ENCODE assay signal across 9 cellular contexts in the genomic region with DNA sequence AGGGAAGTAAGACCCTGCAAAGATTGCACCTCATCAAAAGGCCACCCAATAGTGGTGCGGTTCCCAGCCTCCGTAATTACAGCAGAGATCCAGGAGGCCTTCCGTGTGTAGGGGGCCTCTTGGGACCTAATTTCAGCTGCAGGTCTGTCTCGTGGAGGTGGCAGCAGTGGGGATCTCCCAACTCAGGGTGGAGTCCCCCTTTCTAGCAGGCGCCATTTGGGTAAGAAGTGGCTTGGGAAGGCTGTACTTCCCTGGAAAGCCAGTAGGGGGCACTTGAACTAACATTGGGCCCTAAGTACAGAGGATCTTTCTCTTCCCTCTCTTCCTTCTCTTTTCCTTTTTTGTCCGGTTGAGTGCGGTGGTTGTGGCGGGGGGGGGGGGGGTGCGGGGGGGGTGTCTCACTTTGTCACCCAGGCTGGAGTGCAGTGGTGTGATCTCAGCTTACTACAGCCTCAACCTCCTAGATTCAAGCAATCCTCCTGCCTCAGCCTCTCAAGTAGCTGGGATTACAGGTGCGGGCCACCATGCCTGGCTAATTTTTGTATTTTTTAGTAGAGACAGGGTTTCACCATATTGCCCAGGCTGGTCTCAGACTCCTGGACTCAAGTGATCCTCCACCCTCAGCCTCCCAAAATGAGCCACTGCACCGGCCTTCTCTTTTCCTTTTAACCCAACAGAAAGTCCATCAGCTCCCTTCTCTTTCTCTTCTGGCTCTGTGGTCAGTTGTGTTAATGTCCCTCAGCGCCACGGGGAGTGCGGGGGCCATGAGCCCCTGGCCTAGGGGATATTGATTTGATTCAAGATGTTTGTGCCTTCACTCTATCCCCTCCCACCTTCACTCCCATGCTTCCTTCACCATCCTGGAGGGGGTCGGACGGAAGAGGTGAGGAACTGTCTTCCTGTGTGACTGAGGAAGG. TPM values are rescaled to one million over a fixed set of nuclear protein-coding genes. Genes with fewer than 3 reads are reported as not detected.
DNase-seq lines count a peak whose midpoint lies in the region; ATAC-seq and TF ChIP-seq lines count a peak whose summit lies in the region.
"Had no signal": no experiment of that assay in that cellular context is flagged by ENCODE, and none has a peak within 500 bp of the region (broad histone marks: within the 10 kb centered on the region; RNA-seq: fewer than 3 reads in every experiment).

No MANE protein-coding gene starts in this region.

- 88 to 95% methylated on average over 15 to 16 of the region's 16 CpGs for WGBS in heart right ventricle, 2 donors

- no peak overlapping the region for H3K27ac ChIP-seq in heart right ventricle
- H3K27ac ChIP-seq in RWPE2 (ENCODE audit: poor library complexity, severe bottlenecking): peak overlapping the region; percentile 35

- TF ChIP-seq CTCF in heart right ventricle (IDR thresholded peaks at IDR 0.05) (peak; percentile 10 to 49 (median 37)), RWPE2 (IDR thresholded peaks at IDR 0.05; ENCODE audit: poor library complexity, severe bottlenecking) (peak; percentile 29)

- no peak for TF ChIP-seq POLR2A in erythroblast (IDR thresholded peaks at IDR 0.05; ENCODE audit: low read length)

- H3K9me3 ChIP-seq in heart right ventricle (no peaks in the 10 kb centered on the region), RWPE2 (ENCODE audit: severe bottlenecking) (no peaks in the 10 kb centered on the region)
- H3K9me3 ChIP-seq: HAP-1 had no signal

- peaks cover 4 to 22% (median 14%) of the 10 kb centered on the region in 9 donors for H3K4me1 ChIP-seq in heart right ventricle
- peaks cover 7% of the 10 kb centered on the region for H3K4me1 ChIP-seq in RWPE2 (ENCODE audit: insufficient read depth, poor library complexity, severe bottlenecking)

- H3K4me3 ChIP-seq in heart right ventricle (no peak overlapping the region), RWPE2 (ENCODE audit: severe bottlenecking) (no peak overlapping the region)
- H3K4me3 ChIP-seq: HAP-1 had no signal

- DNase-seq in heart right ventricle: no peak
- no peak for DNase-seq in left cardiac atrium
- no peak for DNase-seq in RWPE2 (ENCODE audit: low spot score)
- DNase-seq in erythroblast (lab: John Stamatoyannopoulos, UW): peak; percentile 52 to 67
- peak; percentile 66 for DNase-seq in stimulated activated CD8-positive, alpha-beta memory T cell treated with anti-CD3 and anti-CD28 coated beads, Interleukin-4, amount 100 ng/mL, for 48 hours
- no peak for DNase-seq in NCI-H1694 (lab: John Stamatoyannopoulos, UW)
- DNase-seq in SW 1271 (lab: John Stamatoyannopoulos, UW): no peak

- H3K27me3 ChIP-seq in heart right ventricle (no peaks in the 10 kb centered on the region), RWPE2 (ENCODE audit: insufficient read depth, poor library complexity, severe bottlenecking) (no peaks in the 10 kb centered on the region)

- H3K36me3 ChIP-seq in heart right ventricle (peaks cover 0 to 60% (median 6%) of the 10 kb centered on the region in 9 donors), RWPE2 (ENCODE audit: low read depth) (peaks cover 46% of the 10 kb centered on the region)

- intact Hi-C loops in heart right ventricle (cut with DNase I) (loop anchor here in 4 of 10 donors (5.0 to 10.0 kb wide), 4 partner anchors 333 to 413 kb away; a partner anchor contains a TSS), left cardiac atrium (cut with DNase I) (loop anchor here in 1 of 2 donors (5.0 kb wide), 2 partner anchors 403 to 418 kb away; no protein-coding TSS in a partner anchor)

- no peak for ATAC-seq in heart right ventricle
- no peak for ATAC-seq in left cardiac atrium
- ATAC-seq in RWPE2 (ENCODE audit: low read depth): no peak
- no peak for ATAC-seq in GM18867 (IDR thresholded peaks at IDR 0.05; ENCODE audit: unreplicated experiment)

RNA-seq across cellular contexts. Expression of a gene that starts 32.0 kb away (rescaled TPM):
- 1 to 10 TPM; 1.5 to 4.6 (median 2.3) TPM for total RNA-seq in heart right ventricle
- polyA plus RNA-seq in heart right ventricle: 1 to 10 TPM; 1.2 to 1.4 TPM
- total RNA-seq in left cardiac atrium: 1 to 10 TPM; 3.0 to 4.2 TPM

RNA-seq across cellular contexts. Expression of a gene that starts 32.0 kb away (rescaled TPM):
- total RNA-seq in heart right ventricle (10 to 100 TPM; 23.8 to 38.8 (median 32.3) TPM), left cardiac atrium (10 to 100 TPM; 19.8 to 24.3 TPM)
- polyA plus RNA-seq in heart right ventricle: 10 to 100 TPM; 19.6 to 20.4 TPM

Comparison
In these comparisons a context has a peak if more than half of its experiments do, and no peak if none do; other contexts are left out.
1. DNase-seq: peak in erythroblast (2 of 2) and stimulated activated CD8-positive, alpha-beta memory T cell treated with anti-CD3 and anti-CD28 coated beads, Interleukin-4, amount 100 ng/mL, for 48 hours (single experiment); none in heart right ventricle (0 of 2), left cardiac atrium (single experiment), RWPE2 (single experiment), NCI-H1694 (single experiment) and SW 1271 (0 of 2).